ENCODE assay signal across 20 cellular contexts in the genomic region with DNA sequence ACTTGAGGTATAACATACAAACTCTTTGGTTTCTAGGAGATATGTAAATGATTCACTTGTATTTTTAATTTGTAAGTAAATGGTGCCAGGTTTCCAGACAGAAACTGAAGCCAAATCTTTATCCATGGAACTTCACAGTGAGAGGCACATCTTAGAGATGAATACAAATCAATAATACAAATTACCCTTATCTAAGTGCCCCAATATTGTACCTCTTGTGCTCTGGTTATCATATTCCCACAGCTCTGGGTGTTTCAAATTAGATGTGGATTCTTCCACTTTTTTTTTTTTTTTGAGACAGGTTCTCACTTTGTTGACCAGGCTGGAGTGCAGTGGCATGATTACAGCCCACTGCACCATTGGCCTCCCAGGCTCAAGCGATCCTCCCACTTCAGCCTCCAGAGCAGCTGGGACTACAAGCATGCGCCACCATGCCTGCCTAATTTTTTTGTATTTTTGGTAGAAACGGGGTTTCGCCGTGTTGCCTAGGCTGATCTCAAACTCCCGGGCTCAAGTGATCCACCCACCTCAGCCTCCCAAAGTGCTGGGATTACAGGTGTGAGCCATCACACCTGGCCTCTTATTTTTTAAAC. TPM values are rescaled to one million over a fixed set of nuclear protein-coding genes. Genes with fewer than 3 reads are reported as not detected.
DNase-seq lines count a peak whose midpoint lies in the region; ATAC-seq, FAIRE-seq and TF ChIP-seq lines count a peak whose summit lies in the region.
"Had no signal": no experiment of that assay in that cellular context is flagged by ENCODE, and none has a peak within 500 bp of the region (broad histone marks: within the 10 kb centered on the region; RNA-seq: fewer than 3 reads in every experiment).

No MANE protein-coding gene starts in this region.

- ATAC-seq in A549: peak in 1 of 2 experiments; percentile 44; a peak in 2 of 6 replicates
- ATAC-seq: GM12878, PC-3 had no signal

- POLR2A ChIA-PET in A549 (lab: Yijun Ruan, JAX): no interaction called here

- in situ Hi-C loops in Caki2 (cut with HindIII; ENCODE audit: low pct_unique_long_range_greater_than_20kb, low sequenced_read_pairs): no loop called here

- H3K4me2 ChIP-seq in A549: no peak overlapping the region

- FAIRE-seq in A549 (lab: Jason Lieb, UNC): no peak
- FAIRE-seq: GM12878, H54 had no signal

- no peak overlapping the region for H3K4me3 ChIP-seq in A549
- H3K4me3 ChIP-seq: GM12878, SJCRH30 had no signal

- TF ChIP-seq RAD21 in A549 (conservative IDR thresholded peaks at IDR 0.05 in 1 of 2, IDR thresholded peaks at IDR 0.05 in 1 of 2): no peak

- peak; percentile 38 for TF ChIP-seq POLR2A in A549 (IDR thresholded peaks at IDR 0.05; ENCODE audit: low read length)

- H3K27ac ChIP-seq in A549: no peak overlapping the region
- H3K27ac ChIP-seq: C4-2B, SJCRH30 had no signal

- CTCF ChIA-PET in A549 (lab: Yijun Ruan, JAX): interaction anchor here (0.6 to 2.0 kb wide), 2 partner anchors 8 to 34 kb away, joined by 3 to 6 read pairs; no protein-coding TSS in a partner anchor

- TF ChIP-seq CTCF in A549 (IDR thresholded peaks at IDR 0.05): no peak

- TF ChIP-seq EP300 in A549 (IDR thresholded peaks at IDR 0.05): no peak

- 65% methylated on average over 6 of the region's 6 CpGs for WGBS in A549 (ENCODE audit: missing lambda C conversion rate)

- no peaks in the 10 kb centered on the region for H3K4me1 ChIP-seq in A549
- H3K4me1 ChIP-seq: SJCRH30 had no signal

- no peaks in the 10 kb centered on the region for H3K9me3 ChIP-seq in A549
- H3K9me3 ChIP-seq: SJCRH30 had no signal

- DNase-seq in A549 (ENCODE audit: low read depth in 1 of 2, low spot score in 1 of 2) (peak in 1 of 2 experiments; percentile 32), Caki2 (ENCODE audit: low read depth) (peak; percentile 14), HT1080 (ENCODE audit: low read depth) (peak; percentile 34), cerebellar cortex (ENCODE audit: low spot score) (peak; percentile 42), KG1 (lab: John Stamatoyannopoulos, UW) (no peak), dermis blood vessel endothelial cell (no peak)
- no peak for DNase-seq in activated CD4-positive, alpha-beta T cell treated with anti-CD3 and anti-CD28 coated beads for 1 hour
- DNase-seq: ACHN, GF-D8, IMR-90, NCI-H1092 treated with DMSO at 0.1 percent for 48 hours, NCI-H1694, NCI-H2081 treated with DMSO at 0.1 percent for 48 hours, NCI-H446 treated with DMSO at 0.1 percent for 48 hours, NCI-H748 treated with DMSO at 0.1 percent for 48 hours, PC-3, SJCRH30 had no signal

TF ChIP-seq in A549, 52 proteins besides CTCF, POLR2A, EP300 and RAD21:
- TF ChIP-seq MAZ (IDR thresholded peaks at IDR 0.05; ENCODE audit: borderline replicate concordance, low read depth, low read length) (no peak), HDAC2 (IDR thresholded peaks at IDR 0.05) (no peak), KDM5A (IDR thresholded peaks at IDR 0.05) (no peak), NFE2L2 (conservative IDR thresholded peaks at IDR 0.05; ENCODE audit: low read length) (no peak), HMGXB4 (CRISPR knock-in tag; IDR thresholded peaks at IDR 0.05; ENCODE audit: borderline replicate concordance) (no peak), RFX5 (IDR thresholded peaks at IDR 0.05) (no peak), SREBF2 (IDR thresholded peaks at IDR 0.05) (no peak), POLR2AphosphoS2 (conservative IDR thresholded peaks at IDR 0.05; ENCODE audit: low read length) (no peak)
- TF ChIP-seq, protein P1, sequence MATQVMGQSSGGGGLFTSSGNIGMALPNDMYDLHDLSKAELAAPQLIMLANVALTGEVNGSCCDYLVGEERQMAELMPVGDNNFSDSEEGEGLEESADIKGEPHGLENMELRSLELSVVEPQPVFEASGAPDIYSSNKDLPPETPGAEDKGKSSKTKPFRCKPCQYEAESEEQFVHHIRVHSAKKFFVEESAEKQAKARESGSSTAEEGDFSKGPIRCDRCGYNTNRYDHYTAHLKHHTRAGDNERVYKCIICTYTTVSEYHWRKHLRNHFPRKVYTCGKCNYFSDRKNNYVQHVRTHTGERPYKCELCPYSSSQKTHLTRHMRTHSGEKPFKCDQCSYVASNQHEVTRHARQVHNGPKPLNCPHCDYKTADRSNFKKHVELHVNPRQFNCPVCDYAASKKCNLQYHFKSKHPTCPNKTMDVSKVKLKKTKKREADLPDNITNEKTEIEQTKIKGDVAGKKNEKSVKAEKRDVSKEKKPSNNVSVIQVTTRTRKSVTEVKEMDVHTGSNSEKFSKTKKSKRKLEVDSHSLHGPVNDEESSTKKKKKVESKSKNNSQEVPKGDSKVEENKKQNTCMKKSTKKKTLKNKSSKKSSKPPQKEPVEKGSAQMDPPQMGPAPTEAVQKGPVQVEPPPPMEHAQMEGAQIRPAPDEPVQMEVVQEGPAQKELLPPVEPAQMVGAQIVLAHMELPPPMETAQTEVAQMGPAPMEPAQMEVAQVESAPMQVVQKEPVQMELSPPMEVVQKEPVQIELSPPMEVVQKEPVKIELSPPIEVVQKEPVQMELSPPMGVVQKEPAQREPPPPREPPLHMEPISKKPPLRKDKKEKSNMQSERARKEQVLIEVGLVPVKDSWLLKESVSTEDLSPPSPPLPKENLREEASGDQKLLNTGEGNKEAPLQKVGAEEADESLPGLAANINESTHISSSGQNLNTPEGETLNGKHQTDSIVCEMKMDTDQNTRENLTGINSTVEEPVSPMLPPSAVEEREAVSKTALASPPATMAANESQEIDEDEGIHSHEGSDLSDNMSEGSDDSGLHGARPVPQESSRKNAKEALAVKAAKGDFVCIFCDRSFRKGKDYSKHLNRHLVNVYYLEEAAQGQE (IDR thresholded peaks at IDR 0.05): no peak
- TF ChIP-seq, protein P2, sequence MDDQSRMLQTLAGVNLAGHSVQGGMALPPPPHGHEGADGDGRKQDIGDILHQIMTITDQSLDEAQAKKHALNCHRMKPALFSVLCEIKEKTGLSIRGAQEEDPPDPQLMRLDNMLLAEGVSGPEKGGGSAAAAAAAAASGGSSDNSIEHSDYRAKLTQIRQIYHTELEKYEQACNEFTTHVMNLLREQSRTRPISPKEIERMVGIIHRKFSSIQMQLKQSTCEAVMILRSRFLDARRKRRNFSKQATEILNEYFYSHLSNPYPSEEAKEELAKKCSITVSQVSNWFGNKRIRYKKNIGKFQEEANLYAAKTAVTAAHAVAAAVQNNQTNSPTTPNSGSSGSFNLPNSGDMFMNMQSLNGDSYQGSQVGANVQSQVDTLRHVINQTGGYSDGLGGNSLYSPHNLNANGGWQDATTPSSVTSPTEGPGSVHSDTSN (IDR thresholded peaks at IDR 0.05): no peak
- TF ChIP-seq, protein P3, sequence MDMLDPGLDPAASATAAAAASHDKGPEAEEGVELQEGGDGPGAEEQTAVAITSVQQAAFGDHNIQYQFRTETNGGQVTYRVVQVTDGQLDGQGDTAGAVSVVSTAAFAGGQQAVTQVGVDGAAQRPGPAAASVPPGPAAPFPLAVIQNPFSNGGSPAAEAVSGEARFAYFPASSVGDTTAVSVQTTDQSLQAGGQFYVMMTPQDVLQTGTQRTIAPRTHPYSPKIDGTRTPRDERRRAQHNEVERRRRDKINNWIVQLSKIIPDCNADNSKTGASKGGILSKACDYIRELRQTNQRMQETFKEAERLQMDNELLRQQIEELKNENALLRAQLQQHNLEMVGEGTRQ (IDR thresholded peaks at IDR 0.05): no peak

RNA-seq across cellular contexts. Expression of gene DHX40, which starts 38.0 kb away (rescaled TPM):
- 87.4 and 109 TPM in 2 replicates for polyA plus RNA-seq in A549 (2011; rRNA removed)
- polyA plus RNA-seq in A549 (2012; cell fraction: cytosol; rRNA removed): 17.9 and 19.0 TPM in 2 replicates
- polyA plus RNA-seq in A549 (2012; cell fraction: nucleus; rRNA removed): 9.8 and 13.5 TPM in 2 replicates
- 54.7 to 59.3 TPM (median 55.8 TPM) in 3 replicates for polyA plus RNA-seq in A549 (2017; fragmentation: RNase III; extraction: RNeasy Plus Mini Kit Qiagen cat#74134 plus additional on column Dnase treatment)
- polyA minus RNA-seq in A549 (2011; rRNA and poly(A)+ RNA removed): 33.1 and 34.7 TPM in 2 replicates
- 60.7 and 65.8 TPM in 2 replicates for total RNA-seq in Caki2 (2014; rRNA removed; shearing (Covaris generic); ENCODE audit: low replicate concordance)
- total RNA-seq in HT1080 (2014; rRNA removed; shearing (Covaris generic)): 21.2 and 24.3 TPM in 2 replicates
- 21.7 and 30.0 TPM in 2 replicates for polyA plus RNA-seq in HT1080 (2015; cell fraction: cytosol; rRNA removed)
- 35.8 and 38.3 TPM in 2 replicates for polyA plus RNA-seq in HT1080 (2015; cell fraction: nucleus; rRNA removed)
- 70.5 and 71.3 TPM in 2 replicates for total RNA-seq in dermis blood vessel endothelial cell

Comparison
In these comparisons a context has a peak if more than half of its experiments do, and no peak if none do; other contexts are left out.
1. DNase-seq: peak in Caki2 (single experiment), HT1080 (single experiment) and cerebellar cortex (single experiment); none in KG1 (single experiment), dermis blood vessel endothelial cell (single experiment) and activated CD4-positive, alpha-beta T cell treated with anti-CD3 and anti-CD28 coated beads for 1 hour (single experiment).